Comparison of ENCODE assay signal across 28 cellular contexts in the genomic region with DNA sequence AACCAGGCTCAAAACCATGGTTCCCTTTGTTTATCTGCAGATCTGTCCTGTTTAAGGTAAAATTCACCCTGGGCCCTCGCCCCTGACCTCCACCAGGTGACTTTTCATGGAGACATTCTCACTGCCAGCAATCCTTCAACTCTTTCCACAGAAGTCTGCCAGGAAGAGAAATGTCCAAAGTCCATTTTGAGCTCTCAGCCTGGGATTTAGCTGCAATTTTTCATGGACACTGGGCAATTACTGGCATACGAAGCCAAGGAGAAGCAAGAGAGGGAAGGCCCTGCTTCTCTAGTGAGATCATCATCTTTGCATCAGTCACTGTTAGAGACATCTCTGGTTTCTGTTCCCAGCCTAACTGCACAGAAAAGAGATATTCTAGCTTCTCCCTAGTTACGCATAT.
"Had no signal": no experiment of that assay in that cellular context is flagged by ENCODE, and none has a peak within 500 bp of the region (broad histone marks: within the 10 kb centered on the region; RNA-seq: fewer than 3 reads in every experiment).

No MANE protein-coding gene starts in this region.

- H3K4me1 Mint-ChIP-seq: activated T-helper 17 cell treated with anti-CD3 and anti-CD28 coated beads, Interleukin-2, amount 50 U/mL, for 72 hours; memory B cell; naive thymus-derived CD8-positive, alpha-beta T cell; T-cell had no signal

- H3K36me3 ChIP-seq: adrenal gland, colonic mucosa, tibial artery, vagina, WERI-Rb-1 had no signal

- ATAC-seq: activated CD8-positive, alpha-beta T cell treated with anti-CD3 and anti-CD28 coated beads, Interleukin-2, amount 10 ng/mL, durations not matched to agents 7 days and 5 days; activated naive CD4-positive, alpha-beta T cell treated with anti-CD3 and anti-CD28 coated beads, Interleukin-2, amount 50 U/mL, for 72 hours; activated T-helper 17 cell treated with anti-CD3 and anti-CD28 coated beads, Interleukin-2, amount 50 U/mL, for 72 hours; effector memory CD8-positive, alpha-beta T cell; esophagus mucosa; naive thymus-derived CD8-positive, alpha-beta T cell; T-cell had no signal

- H3K27ac ChIP-seq: adrenal gland, colonic mucosa, dorsolateral prefrontal cortex, tibial artery, vagina, WERI-Rb-1 had no signal

- H3K27ac Mint-ChIP-seq: activated CD8-positive, alpha-beta T cell treated with anti-CD3 and anti-CD28 coated beads, Interleukin-2, amount 10 ng/mL, durations not matched to agents 7 days and 5 days; activated T-helper 17 cell treated with anti-CD3 and anti-CD28 coated beads, Interleukin-2, amount 50 U/mL, for 72 hours; effector memory CD8-positive, alpha-beta T cell; memory B cell; naive thymus-derived CD8-positive, alpha-beta T cell; progenitor cell of endocrine pancreas; stimulated activated naive CD8-positive, alpha-beta T cell treated with anti-CD3 and anti-CD28 coated beads, Interleukin-15, Interleukin-2, amounts not matched to agents 100 ng/mL and 50 ng/mL, for 24 hours; T-cell; T-helper 2 cell treated with Interferon-gamma antibody and Interleukin-4, amounts not matched to agents 5 μg/mL and 100 μg/mL, for 36 hours had no signal

- H3K9me3 Mint-ChIP-seq: activated naive CD4-positive, alpha-beta T cell treated with anti-CD3 and anti-CD28 coated beads, Interleukin-2, amount 50 U/mL, for 72 hours; activated T-helper 17 cell treated with anti-CD3 and anti-CD28 coated beads, Interleukin-2, amount 50 U/mL, for 72 hours; effector memory CD8-positive, alpha-beta T cell; memory B cell; naive thymus-derived CD8-positive, alpha-beta T cell; stimulated activated naive CD8-positive, alpha-beta T cell treated with anti-CD3 and anti-CD28 coated beads, Interleukin-15, Interleukin-2, amounts not matched to agents 100 ng/mL and 50 ng/mL, for 24 hours; T-cell; T-helper 2 cell treated with Interferon-gamma antibody and Interleukin-4, amounts not matched to agents 5 μg/mL and 100 μg/mL, for 36 hours had no signal

- H3K4me3 Mint-ChIP-seq: activated CD8-positive, alpha-beta T cell treated with anti-CD3 and anti-CD28 coated beads, Interleukin-2, amount 10 ng/mL, durations not matched to agents 7 days and 5 days; activated T-helper 17 cell treated with anti-CD3 and anti-CD28 coated beads, Interleukin-2, amount 50 U/mL, for 72 hours; effector memory CD8-positive, alpha-beta T cell; memory B cell; naive thymus-derived CD8-positive, alpha-beta T cell; stimulated activated naive CD8-positive, alpha-beta T cell treated with anti-CD3 and anti-CD28 coated beads, Interleukin-15, Interleukin-2, amounts not matched to agents 100 ng/mL and 50 ng/mL, for 24 hours; T-cell; T-helper 2 cell treated with Interferon-gamma antibody and Interleukin-4, amounts not matched to agents 5 μg/mL and 100 μg/mL, for 36 hours had no signal

- FAIRE-seq: astrocyte, bronchial epithelial cell, endothelial cell of umbilical vein, frontal cortex had no signal

- H3K9me3 ChIP-seq: adrenal gland, colonic mucosa, tibial artery, vagina had no signal

- H3K27me3 Mint-ChIP-seq: progenitor cell of endocrine pancreas had no signal

- H3K4me3 ChIP-seq: adrenal gland, colonic mucosa, dorsolateral prefrontal cortex, tibial artery, vagina had no signal

- H3K27me3 ChIP-seq: adrenal gland, colonic mucosa, dorsolateral prefrontal cortex, tibial artery, vagina had no signal

- DNase-seq: activated CD4-positive, alpha-beta T cell treated with anti-CD3 and anti-CD28 coated beads for 1 hour; activated CD4-positive, alpha-beta T cell treated with anti-CD3 and anti-CD28 coated beads, Interleukin-2, amount 50 U/mL, for 1 hour; activated CD8-positive, alpha-beta T cell treated with anti-CD3 and anti-CD28 coated beads, Interleukin-2, amount 10 ng/mL, durations not matched to agents 7 days and 5 days; activated T-cell treated with anti-CD3 and anti-CD28 coated beads, Interleukin-2, amount 50 U/mL, for 1 hour; adrenal gland; colonic mucosa; dorsolateral prefrontal cortex; effector memory CD8-positive, alpha-beta T cell; glutamatergic neuron; hippocampal formation; kidney glomerular epithelial cell; naive thymus-derived CD8-positive, alpha-beta T cell; stimulated activated CD4-positive, alpha-beta T cell treated with anti-CD3 and anti-CD28 coated beads, Interleukin-12 subunit alpha, Interleukin-12 subunit beta, amount 100 ng/mL, for 4 hours; T-cell; tibial artery; WERI-Rb-1 had no signal

- H3K4me1 ChIP-seq: adrenal gland, colonic mucosa, tibial artery, vagina had no signal

- H3K36me3 Mint-ChIP-seq: activated naive CD4-positive, alpha-beta T cell treated with anti-CD3 and anti-CD28 coated beads, Interleukin-2, amount 50 U/mL, for 72 hours; memory B cell; naive thymus-derived CD8-positive, alpha-beta T cell; T-cell had no signal
